Comparison of ENCODE assay signal across 8 cellular contexts in genomic region chr1:67646145-67647035, GRCh38. TPM values are rescaled to one million over a fixed set of nuclear protein-coding genes. Genes with fewer than 3 reads are reported as not detected.
DNase-seq lines count a peak whose midpoint lies in the region; ATAC-seq lines count a peak whose summit lies in the region.

No MANE protein-coding gene starts in this region.

- no peaks in the 10 kb centered on the region for H3K27me3 ChIP-seq in muscle layer of colon (ENCODE audit: control insufficient read depth in 1 of 2, insufficient read depth in 2 of 2, low read length in 2 of 2)

- H3K4me3 ChIP-seq in muscle layer of colon (ENCODE audit: low read depth in 1 of 2, low read length in 2 of 2), result no peak overlapping the region

- no peaks in the 10 kb centered on the region for H3K36me3 ChIP-seq in muscle layer of colon (ENCODE audit: insufficient read depth, low read length)

- H3K27ac Mint-ChIP-seq in T-helper 17 cell, result no peak overlapping the region

- H3K4me1 ChIP-seq in muscle layer of colon (ENCODE audit: insufficient read depth, low read length), result peaks cover 26% of the 10 kb centered on the region

- H3K9ac ChIP-seq in muscle layer of colon (ENCODE audit: low read length), result no peak overlapping the region

- H3K9me3 ChIP-seq in muscle layer of colon (ENCODE audit: low read length), result no peaks in the 10 kb centered on the region
- no peaks in the 10 kb centered on the region for H3K9me3 ChIP-seq in T-helper 17 cell (ENCODE audit: control insufficient read depth, low read length, poor library complexity, severe bottlenecking)

- H3K27me3 Mint-ChIP-seq in T-helper 17 cell, result peaks cover 7% of the 10 kb centered on the region

- ATAC-seq in T-helper 17 cell (no peak), HG02642 (IDR thresholded peaks at IDR 0.05; ENCODE audit: poor library complexity, unreplicated experiment) (no peak)

- H3K36me3 Mint-ChIP-seq in T-helper 17 cell (ENCODE audit: low read depth), result no peaks in the 10 kb centered on the region

- H3K27ac ChIP-seq in muscle layer of colon (ENCODE audit: low read depth, low read length), result peak overlapping the region; percentile 32

- H3K4me1 Mint-ChIP-seq in T-helper 17 cell, result no peaks in the 10 kb centered on the region

- DNase-seq in D341Med (ENCODE audit: low spot score) (peak; percentile 59), NCI-H1694 treated with DMSO at 0.1 percent for 48 hours (lab: John Stamatoyannopoulos, UW) (peak; percentile 96), astrocyte of the hippocampus (ENCODE audit: low read depth, low spot score) (peak; percentile 67), nucleus accumbens (lab: John Stamatoyannopoulos, UW) (no peak), T-helper 17 cell (no peak), SKM-1 (lab: John Stamatoyannopoulos, UW; ENCODE audit: unreplicated experiment) (no peak)

- H3K4me3 Mint-ChIP-seq in T-helper 17 cell, result no peak overlapping the region

RNA-seq across cellular contexts. Expression of gene GADD45A, which starts 38.6 kb away (rescaled TPM):
- 10 to 100 TPM; 25.4 to 65.6 TPM for total RNA-seq in T-helper 17 cell

Comparison
In these comparisons a context has a peak if more than half of its experiments do, and no peak if none do; other contexts are left out.
1. DNase-seq: peak in D341Med (single experiment), NCI-H1694 treated with DMSO at 0.1 percent for 48 hours (single experiment) and astrocyte of the hippocampus (single experiment); none in nucleus accumbens (0 of 56), T-helper 17 cell (0 of 3) and SKM-1 (single experiment).